Comparison of ENCODE assay signal across 23 cellular contexts in the genomic region with DNA sequence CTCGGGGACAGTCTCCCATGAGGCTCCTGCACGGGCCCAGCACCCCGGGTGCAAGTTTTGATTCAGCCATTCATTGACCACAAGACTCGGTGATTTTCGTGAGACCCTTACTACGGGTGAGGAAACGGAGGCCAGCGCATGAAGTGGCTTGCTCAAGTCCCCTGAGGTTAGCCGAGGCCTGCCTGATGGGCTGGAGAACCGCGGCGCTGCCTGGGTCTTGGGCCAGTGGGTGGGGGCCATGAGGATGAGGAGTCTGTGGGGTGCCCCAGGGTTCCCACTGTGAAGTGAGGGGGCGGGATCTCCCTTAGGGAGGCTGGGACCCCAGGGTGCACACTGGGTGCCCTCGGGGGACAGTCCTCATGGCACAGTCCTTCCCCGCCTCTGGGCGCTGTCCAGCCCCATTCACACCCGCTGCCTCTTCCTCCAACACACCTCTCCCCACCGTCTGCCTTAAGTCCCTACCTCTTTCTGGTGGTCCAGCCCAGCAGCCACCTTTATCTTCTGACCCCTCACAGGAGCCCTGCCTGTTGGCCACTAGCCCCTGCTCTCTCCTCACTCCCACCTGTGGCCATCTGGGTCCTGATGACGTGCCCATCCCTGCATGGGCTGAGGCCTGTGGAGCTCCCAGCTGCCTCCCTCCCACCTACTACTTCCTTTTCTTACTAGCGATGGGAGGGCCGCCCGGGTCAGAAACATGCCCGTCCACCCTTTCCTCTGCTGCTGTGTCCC. TPM values are rescaled to one million over a fixed set of nuclear protein-coding genes. Genes with fewer than 3 reads are reported as not detected.
"Had no signal": no experiment of that assay in that cellular context is flagged by ENCODE, and none has a peak within 500 bp of the region (broad histone marks: within the 10 kb centered on the region; RNA-seq: fewer than 3 reads in every experiment).

No MANE protein-coding gene starts in this region.

- H3K9ac ChIP-seq: parathyroid adenoma had no signal

- H2AFZ ChIP-seq: parathyroid adenoma had no signal

- H3K4me3 ChIP-seq: esophagus squamous epithelium, lower lobe of right lung, right lobe of liver, thoracic aorta, tibial nerve, upper lobe of left lung had no signal

- H3K9me3 ChIP-seq: esophagus squamous epithelium, lower lobe of right lung, right lobe of liver, thoracic aorta, tibial nerve, upper lobe of left lung had no signal

- FAIRE-seq: endometrium, small intestine, urothelium cell line had no signal

- H3K36me3 ChIP-seq: esophagus squamous epithelium, lower lobe of right lung, right lobe of liver, thoracic aorta, tibial nerve, upper lobe of left lung had no signal

- H3K27ac ChIP-seq: esophagus squamous epithelium, lower lobe of right lung, parathyroid adenoma, right lobe of liver, thoracic aorta, tibial nerve, upper lobe of left lung had no signal

- DNase-seq: cortex of kidney; effector memory CD8-positive, alpha-beta T cell; erythroblast; esophagus squamous epithelium; foreskin melanocyte; hypothalamus; immature natural killer cell; islet precursor cell; left ventricle myocardium superior; lower lobe of right lung; naive thymus-derived CD8-positive, alpha-beta T cell; right lobe of liver; small intestine; stimulated activated CD4-positive, alpha-beta T cell treated with anti-CD3 and anti-CD28 coated beads, Interleukin-15, amount 100 ng/mL, for 24 hours; stimulated activated CD4-positive, alpha-beta T cell treated with anti-CD3 and anti-CD28 coated beads, Interleukin-2, amount 100 ng/mL, for 48 hours; stimulated activated naive B cell treated with anti-CD40 and anti-IgM and Interleukin-4, amounts not matched to agents 10 μg/mL and 1 μg/mL and 100 μg/mL, for 72 hours had no signal

- ATAC-seq: effector memory CD8-positive, alpha-beta T cell; left ventricle myocardium superior; lower lobe of right lung; naive thymus-derived CD8-positive, alpha-beta T cell; right lobe of liver; stimulated activated naive B cell treated with anti-CD40 and anti-IgM and Interleukin-4, amounts not matched to agents 10 μg/mL and 1 μg/mL and 100 μg/mL, for 72 hours had no signal

RNA-seq across cellular contexts. Expression of a gene that starts 16.3 kb away (rescaled TPM):
- total RNA-seq: myocyte had no signal
- polyA plus RNA-seq: immature natural killer cell had no signal
